8 cellular contexts compared by ENCODE assay signal in the genomic region with DNA sequence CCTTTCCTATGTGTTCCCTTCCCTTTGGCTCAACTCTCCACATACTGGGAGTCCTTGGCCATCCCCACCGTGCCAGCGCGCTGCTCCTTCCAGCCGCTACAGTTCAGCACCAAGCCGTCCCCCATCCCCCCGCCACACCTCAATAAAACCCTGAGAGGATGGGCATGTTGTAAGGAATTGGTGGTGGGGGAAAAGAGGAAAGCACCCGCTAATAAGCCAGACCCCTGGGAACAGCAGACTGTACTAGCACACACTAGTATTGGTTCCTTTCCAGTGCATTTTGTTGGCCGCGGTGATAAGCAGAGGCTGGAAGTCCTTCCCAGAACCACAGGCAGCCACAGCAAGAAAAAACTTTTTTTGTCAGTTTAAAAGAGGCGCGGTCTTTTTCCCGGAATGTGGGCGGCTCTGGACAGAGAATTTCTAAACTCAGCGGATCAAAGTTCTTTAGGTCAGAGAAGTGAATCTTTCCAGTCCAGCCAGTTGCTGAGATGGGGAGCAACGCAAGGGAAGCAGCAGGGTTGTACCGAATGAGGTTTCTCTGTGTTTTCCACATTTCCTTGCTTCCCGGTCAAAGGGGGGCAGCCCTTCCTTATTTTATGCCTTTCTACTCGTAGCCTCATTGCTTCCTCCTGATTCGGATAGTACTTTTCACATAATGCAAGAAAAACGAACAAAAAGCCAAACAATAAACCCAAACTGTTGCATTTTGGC. TPM values are rescaled to one million over a fixed set of nuclear protein-coding genes. Genes with fewer than 3 reads are reported as not detected.
A peak's percentile ranks its signal among the peaks of the same experiment; 100 is the strongest.
DNase-seq lines count a peak whose midpoint lies in the region; ATAC-seq and TF ChIP-seq lines count a peak whose summit lies in the region.

No MANE protein-coding gene starts in this region.

- no peak overlapping the region for H3K27ac ChIP-seq in psoas muscle

- peaks cover 3% of the 10 kb centered on the region for H3K36me3 Mint-ChIP-seq in T-helper 17 cell (ENCODE audit: low read depth)

- peaks cover 46% of the 10 kb centered on the region for H3K27me3 Mint-ChIP-seq in T-helper 17 cell

- peak; percentile 4 for DNase-seq in Daoy (ENCODE audit: low read depth)
- DNase-seq in T-helper 17 cell: no peak
- DNase-seq in glomerular visceral epithelial cell (ENCODE audit: extremely low spot score): peak; percentile 9
- peak in 1 of 2 donors; percentile 9 for DNase-seq in psoas muscle
- DNase-seq in ureter (ENCODE audit: low spot score): no peak

- no peaks in the 10 kb centered on the region for H3K36me3 ChIP-seq in psoas muscle (ENCODE audit: insufficient read depth in 1 of 2, low read depth in 1 of 2)

- WGBS in psoas muscle, 3 donors: 3 to 4% (median 4%) methylated on average over 20 of the region's 20 CpGs

- peaks cover 13% of the 10 kb centered on the region for H3K4me1 ChIP-seq in psoas muscle

- H3K4me1 Mint-ChIP-seq in T-helper 17 cell: peaks cover 13% of the 10 kb centered on the region

- no peak for ATAC-seq in T-helper 17 cell
- ATAC-seq in psoas muscle: no peak
- ATAC-seq in HG02884 (IDR thresholded peaks at IDR 0.05; ENCODE audit: unreplicated experiment): no peak
- ATAC-seq in HG03025 (IDR thresholded peaks at IDR 0.05; ENCODE audit: low FRiP score, unreplicated experiment): no peak
- ATAC-seq in GM19351 (IDR thresholded peaks at IDR 0.05; ENCODE audit: unreplicated experiment): no peak

- peak overlapping the region; percentile 74 for H3K4me3 ChIP-seq in psoas muscle

- no peak for TF ChIP-seq CTCF in psoas muscle (IDR thresholded peaks at IDR 0.05)

- H3K27ac Mint-ChIP-seq in T-helper 17 cell: no peak overlapping the region

- H3K9me3 ChIP-seq in T-helper 17 cell (ENCODE audit: control insufficient read depth, low read length, poor library complexity, severe bottlenecking) (no peaks in the 10 kb centered on the region), psoas muscle (no peaks in the 10 kb centered on the region)

- intact Hi-C loops in psoas muscle (cut with DNase I): loop anchor here in 1 of 2 donors (10.0 kb wide), 2 partner anchors 238 to 1208 kb away; no protein-coding TSS in a partner anchor

- no peaks in the 10 kb centered on the region for H3K27me3 ChIP-seq in psoas muscle (ENCODE audit: insufficient read depth in 3 of 3, low read length in 2 of 3)

- H3K4me3 Mint-ChIP-seq in T-helper 17 cell: peak overlapping the region; percentile 87

RNA-seq across cellular contexts. Expression of gene CHSY3, which starts 2.1 kb away (rescaled TPM):
- 0.21 and 0.40 TPM in 2 replicates for total RNA-seq in Daoy (2014; rRNA removed; shearing (Covaris generic))
- total RNA-seq in T-helper 17 cell (not detected), psoas muscle (1 to 10 TPM in 2 of 4 donors, under 1 TPM in 2; 0.49 to 2.9 (median 1.7) TPM), ureter (0.96 TPM)
- polyA plus RNA-seq in psoas muscle: under 1 TPM; 0.33 to 0.67 (median 0.46) TPM

Comparison
In these comparisons a context has a peak if more than half of its experiments do, and no peak if none do; other contexts are left out.
1. DNase-seq: peak in Daoy (single experiment) and glomerular visceral epithelial cell (single experiment); none in T-helper 17 cell (0 of 3) and ureter (single experiment).